Comparison of ENCODE assay signal across 1 cellular context in the genomic region with DNA sequence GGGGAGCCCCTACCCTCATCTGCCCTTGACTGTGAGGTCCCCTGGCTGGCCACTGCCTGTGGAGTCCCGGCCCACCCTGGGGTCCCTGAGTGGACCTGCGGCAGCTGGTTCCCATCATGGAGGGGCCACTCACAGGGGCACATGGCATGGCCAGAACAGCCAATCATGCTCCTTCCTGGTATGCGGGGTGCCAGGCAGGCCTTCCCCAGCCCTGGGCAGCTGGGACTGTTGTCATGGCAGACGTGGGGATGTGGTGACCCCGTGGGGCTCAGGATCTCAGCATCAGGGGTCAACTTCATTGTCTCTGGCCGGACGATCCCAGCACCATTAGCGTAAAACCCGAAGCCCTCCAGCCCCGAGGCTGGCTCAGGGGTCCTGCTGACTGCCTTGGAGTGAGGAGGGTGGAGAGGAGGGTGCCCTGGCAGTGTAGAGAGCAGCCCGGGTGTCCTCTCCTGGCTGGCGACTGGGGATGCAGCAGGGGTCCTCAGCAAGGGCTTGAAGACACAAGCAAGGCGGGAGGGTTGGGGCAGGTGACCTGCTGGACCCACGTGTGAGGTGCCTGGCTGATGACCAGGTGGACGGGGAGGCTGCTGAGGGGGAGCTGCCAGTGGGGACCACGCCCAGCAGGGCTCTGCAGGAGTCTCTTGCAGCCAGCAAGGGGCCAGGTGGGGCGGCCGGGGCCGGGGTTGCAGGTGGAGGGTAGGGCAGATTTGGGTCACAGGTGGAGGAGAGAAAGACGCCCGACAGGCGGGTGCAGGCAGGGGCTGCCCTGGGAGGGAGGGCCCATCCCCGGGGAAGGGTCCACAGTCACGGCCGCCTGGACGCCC.
TF ChIP-seq lines count a peak whose summit lies in the region.

No MANE protein-coding gene starts in this region.

TF ChIP-seq in HepG2, 621 proteins besides CTCF, POLR2A, EP300 and RAD21:
- TF ChIP-seq ZNF331 (CRISPR knock-in tag; IDR thresholded peaks at IDR 0.05) (no peak), NR2F1 (CRISPR knock-in tag; IDR thresholded peaks at IDR 0.05) (no peak), SP4 (CRISPR knock-in tag; IDR thresholded peaks at IDR 0.05) (no peak), ZNF501 (CRISPR knock-in tag; IDR thresholded peaks at IDR 0.05) (no peak), NKX3-1 (CRISPR knock-in tag; IDR thresholded peaks at IDR 0.05) (no peak), SAP130 (CRISPR knock-in tag; IDR thresholded peaks at IDR 0.05; ENCODE audit: low read depth) (no peak), ZNF12 (CRISPR knock-in tag; IDR thresholded peaks at IDR 0.05) (no peak), SP2 (CRISPR knock-in tag; IDR thresholded peaks at IDR 0.05) (no peak)
- TF ChIP-seq, protein P1, sequence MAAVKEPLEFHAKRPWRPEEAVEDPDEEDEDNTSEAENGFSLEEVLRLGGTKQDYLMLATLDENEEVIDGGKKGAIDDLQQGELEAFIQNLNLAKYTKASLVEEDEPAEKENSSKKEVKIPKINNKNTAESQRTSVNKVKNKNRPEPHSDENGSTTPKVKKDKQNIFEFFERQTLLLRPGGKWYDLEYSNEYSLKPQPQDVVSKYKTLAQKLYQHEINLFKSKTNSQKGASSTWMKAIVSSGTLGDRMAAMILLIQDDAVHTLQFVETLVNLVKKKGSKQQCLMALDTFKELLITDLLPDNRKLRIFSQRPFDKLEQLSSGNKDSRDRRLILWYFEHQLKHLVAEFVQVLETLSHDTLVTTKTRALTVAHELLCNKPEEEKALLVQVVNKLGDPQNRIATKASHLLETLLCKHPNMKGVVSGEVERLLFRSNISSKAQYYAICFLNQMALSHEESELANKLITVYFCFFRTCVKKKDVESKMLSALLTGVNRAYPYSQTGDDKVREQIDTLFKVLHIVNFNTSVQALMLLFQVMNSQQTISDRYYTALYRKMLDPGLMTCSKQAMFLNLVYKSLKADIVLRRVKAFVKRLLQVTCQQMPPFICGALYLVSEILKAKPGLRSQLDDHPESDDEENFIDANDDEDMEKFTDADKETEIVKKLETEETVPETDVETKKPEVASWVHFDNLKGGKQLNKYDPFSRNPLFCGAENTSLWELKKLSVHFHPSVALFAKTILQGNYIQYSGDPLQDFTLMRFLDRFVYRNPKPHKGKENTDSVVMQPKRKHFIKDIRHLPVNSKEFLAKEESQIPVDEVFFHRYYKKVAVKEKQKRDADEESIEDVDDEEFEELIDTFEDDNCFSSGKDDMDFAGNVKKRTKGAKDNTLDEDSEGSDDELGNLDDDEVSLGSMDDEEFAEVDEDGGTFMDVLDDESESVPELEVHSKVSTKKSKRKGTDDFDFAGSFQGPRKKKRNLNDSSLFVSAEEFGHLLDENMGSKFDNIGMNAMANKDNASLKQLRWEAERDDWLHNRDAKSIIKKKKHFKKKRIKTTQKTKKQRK (IDR thresholded peaks at IDR 0.05; ENCODE audit: low read length) = no peak
- TF ChIP-seq, protein P2, sequence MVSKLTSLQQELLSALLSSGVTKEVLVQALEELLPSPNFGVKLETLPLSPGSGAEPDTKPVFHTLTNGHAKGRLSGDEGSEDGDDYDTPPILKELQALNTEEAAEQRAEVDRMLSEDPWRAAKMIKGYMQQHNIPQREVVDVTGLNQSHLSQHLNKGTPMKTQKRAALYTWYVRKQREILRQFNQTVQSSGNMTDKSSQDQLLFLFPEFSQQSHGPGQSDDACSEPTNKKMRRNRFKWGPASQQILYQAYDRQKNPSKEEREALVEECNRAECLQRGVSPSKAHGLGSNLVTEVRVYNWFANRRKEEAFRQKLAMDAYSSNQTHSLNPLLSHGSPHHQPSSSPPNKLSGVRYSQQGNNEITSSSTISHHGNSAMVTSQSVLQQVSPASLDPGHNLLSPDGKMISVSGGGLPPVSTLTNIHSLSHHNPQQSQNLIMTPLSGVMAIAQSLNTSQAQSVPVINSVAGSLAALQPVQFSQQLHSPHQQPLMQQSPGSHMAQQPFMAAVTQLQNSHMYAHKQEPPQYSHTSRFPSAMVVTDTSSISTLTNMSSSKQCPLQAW (CRISPR knock-in tag; IDR thresholded peaks at IDR 0.05) = no peak
